11 cellular contexts compared by ENCODE assay signal in the genomic region with DNA sequence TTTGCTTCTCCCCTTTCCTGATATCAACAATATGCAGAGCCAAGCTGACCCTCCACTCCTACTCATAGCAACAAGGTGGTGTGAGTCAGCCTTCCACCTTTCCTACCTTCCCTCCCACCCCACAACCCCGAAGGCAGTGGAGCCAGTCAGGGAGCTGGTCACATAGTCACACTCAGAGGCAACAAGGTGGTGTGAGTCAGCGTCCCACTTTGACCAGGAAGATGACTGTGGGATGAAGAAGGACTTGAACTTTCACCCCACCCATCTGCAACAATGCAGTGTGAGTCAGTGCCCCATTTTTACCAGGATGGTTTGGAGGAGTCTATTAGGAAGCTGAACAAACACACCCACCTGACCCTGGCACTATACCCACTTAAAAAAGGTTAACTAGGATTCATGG. TPM values are rescaled to one million over a fixed set of nuclear protein-coding genes. Genes with fewer than 3 reads are reported as not detected.
A peak's percentile ranks its signal among the peaks of the same experiment; 100 is the strongest.
DNase-seq lines count a peak whose midpoint lies in the region; ATAC-seq and TF ChIP-seq lines count a peak whose summit lies in the region.
"Had no signal": no experiment of that assay in that cellular context is flagged by ENCODE, and none has a peak within 500 bp of the region (broad histone marks: within the 10 kb centered on the region; RNA-seq: fewer than 3 reads in every experiment).

No MANE protein-coding gene starts in this region.

- in situ Hi-C loops in transverse colon (cut with MboI; ENCODE audit: low pct_ligation_motif_present in 1 of 4, low pct_unique_long_range_greater_than_20kb in 1 of 4, low sequenced_read_pairs in 3 of 4), result no loop called here

- H3K9me3 ChIP-seq in hepatocyte (ENCODE audit: low read depth), result no peaks in the 10 kb centered on the region
- no peaks in the 10 kb centered on the region for H3K9me3 ChIP-seq in transverse colon

- peak; percentile 46 to 69 for ATAC-seq in activated T-cell treated with anti-CD3 and anti-CD28 coated beads, Interleukin-2, amount 50 U/mL, for 72 hours (replicated peaks in 1 of 2)

- no peaks in the 10 kb centered on the region for H3K79me2 ChIP-seq in hepatocyte
- H3K79me2 ChIP-seq: parathyroid adenoma had no signal

- TF ChIP-seq POLR2A in transverse colon (IDR thresholded peaks at IDR 0.05), result no peak

- DNase-seq in activated T-cell treated with anti-CD3 and anti-CD28 coated beads, Interleukin-2, amount 50 U/mL, for 72 hours, result peak in 1 of 2 donors; percentile 12
- no peak for DNase-seq in activated T-cell treated with anti-CD3 and anti-CD28 coated beads, Interleukin-2, amount 50 U/mL, for 24 hours
- peak; percentile 17 for DNase-seq in T1000 (lab: John Stamatoyannopoulos, UW)
- peak; percentile 54 for DNase-seq in hepatocyte (ENCODE audit: low spot score)
- DNase-seq in transverse colon, result peak; percentile 50
- no peak for DNase-seq in HEK293T (ENCODE audit: extremely low spot score)
- DNase-seq in NCI-H187 treated with DMSO at 0.1 percent for 48 hours (lab: John Stamatoyannopoulos, UW), result no peak
- no peak for DNase-seq in NAMALWA (ENCODE audit: low spot score)
- DNase-seq: activated CD4-positive, alpha-beta T cell treated with anti-CD3 and anti-CD28 coated beads, Interleukin-2, amount 50 U/mL, for 4 hours; NCI-H1694 had no signal

- H3K4me1 ChIP-seq in hepatocyte (ENCODE audit: insufficient read depth) (no peaks in the 10 kb centered on the region), transverse colon (no peaks in the 10 kb centered on the region)
- H3K4me1 ChIP-seq: parathyroid adenoma had no signal

- intact Hi-C loops in transverse colon (cut with DNase I; ENCODE audit: low total_unique reads), result no loop called here

- no peak overlapping the region for H2AFZ ChIP-seq in hepatocyte
- H2AFZ ChIP-seq: parathyroid adenoma had no signal

- H3K36me3 ChIP-seq in hepatocyte (replicated peaks; ENCODE audit: insufficient read depth, low read depth), result no peaks in the 10 kb centered on the region
- H3K36me3 ChIP-seq in transverse colon, result no peaks in the 10 kb centered on the region

- peaks cover 17% of the 10 kb centered on the region for H3K27me3 Mint-ChIP-seq in activated T-cell treated with anti-CD3 and anti-CD28 coated beads, Interleukin-2, amount 50 U/mL, for 72 hours (ENCODE audit: low read depth)
- peaks cover 3% of the 10 kb centered on the region for H3K27me3 Mint-ChIP-seq in activated T-cell treated with anti-CD3 and anti-CD28 coated beads, Interleukin-2, amount 50 U/mL, for 24 hours

- no peaks in the 10 kb centered on the region for H4K20me1 ChIP-seq in hepatocyte (ENCODE audit: insufficient read depth, poor library complexity, severe bottlenecking)

- H3K27ac ChIP-seq in hepatocyte, result peak overlapping the region; percentile 45
- H3K27ac ChIP-seq in transverse colon, result no peak overlapping the region
- H3K27ac ChIP-seq: parathyroid adenoma had no signal

- no peak for TF ChIP-seq EP300 in transverse colon (IDR thresholded peaks at IDR 0.05; ENCODE audit: low read depth)

- no peak for TF ChIP-seq CTCF in hepatocyte (IDR thresholded peaks at IDR 0.05; ENCODE audit: poor library complexity)
- TF ChIP-seq CTCF in transverse colon (IDR thresholded peaks at IDR 0.05), result no peak

- H3K27me3 ChIP-seq in hepatocyte (no peaks in the 10 kb centered on the region), transverse colon (no peaks in the 10 kb centered on the region)

- no peaks in the 10 kb centered on the region for H3K9me2 ChIP-seq in hepatocyte (replicated peaks; ENCODE audit: insufficient read depth)

- H3K4me2 ChIP-seq in hepatocyte, result no peak overlapping the region

- H3K4me1 Mint-ChIP-seq in activated T-cell treated with anti-CD3 and anti-CD28 coated beads, Interleukin-2, amount 50 U/mL, for 72 hours (ENCODE audit: low read depth), result no peaks in the 10 kb centered on the region
- H3K4me1 Mint-ChIP-seq in activated T-cell treated with anti-CD3 and anti-CD28 coated beads, Interleukin-2, amount 50 U/mL, for 24 hours (ENCODE audit: low read depth), result no peaks in the 10 kb centered on the region

- H3K27ac Mint-ChIP-seq in activated T-cell treated with anti-CD3 and anti-CD28 coated beads, Interleukin-2, amount 50 U/mL, for 72 hours, result no peak overlapping the region
- H3K27ac Mint-ChIP-seq in activated T-cell treated with anti-CD3 and anti-CD28 coated beads, Interleukin-2, amount 50 U/mL, for 24 hours, result no peak overlapping the region

- CTCF ChIA-PET in HEK293T (lab: Yijun Ruan, JAX), result no interaction called here

- H3K36me3 Mint-ChIP-seq in activated T-cell treated with anti-CD3 and anti-CD28 coated beads, Interleukin-2, amount 50 U/mL, for 72 hours (ENCODE audit: insufficient read depth in 2 of 2), result peaks cover 2 to 4% of the 10 kb centered on the region in 2 donors
- H3K36me3 Mint-ChIP-seq in activated T-cell treated with anti-CD3 and anti-CD28 coated beads, Interleukin-2, amount 50 U/mL, for 24 hours (ENCODE audit: low read depth), result peaks cover 25% of the 10 kb centered on the region

- POLR2A ChIA-PET in HEK293T (lab: Yijun Ruan, JAX), result interaction anchor here (0.7 to 1.2 kb wide), 2 partner anchors 9 to 10 kb away, joined by 3 to 5 read pairs; no protein-coding TSS in a partner anchor

- peaks cover 1 to 5% of the 10 kb centered on the region in 2 donors for H3K9me3 Mint-ChIP-seq in activated T-cell treated with anti-CD3 and anti-CD28 coated beads, Interleukin-2, amount 50 U/mL, for 72 hours
- peaks cover 9% of the 10 kb centered on the region for H3K9me3 Mint-ChIP-seq in activated T-cell treated with anti-CD3 and anti-CD28 coated beads, Interleukin-2, amount 50 U/mL, for 24 hours

- WGBS in hepatocyte (ENCODE audit: low lambda C conversion rate, missing lambda C conversion rate), result 42% methylated on average over 2 of the region's 2 CpGs
- WGBS in transverse colon (ENCODE audit: low coverage in 1 of 2), 2 donors, result 75% methylated on average over 2 of the region's 2 CpGs; no CpG with 5 or more reads in 1 of the 2 donors

- H3K4me3 Mint-ChIP-seq in activated T-cell treated with anti-CD3 and anti-CD28 coated beads, Interleukin-2, amount 50 U/mL, for 72 hours, result no peak overlapping the region
- H3K4me3 Mint-ChIP-seq in activated T-cell treated with anti-CD3 and anti-CD28 coated beads, Interleukin-2, amount 50 U/mL, for 24 hours, result no peak overlapping the region

- H3K4me3 ChIP-seq in hepatocyte (no peak overlapping the region), transverse colon (no peak overlapping the region)

TF ChIP-seq in HEK293T, 16 proteins besides CTCF, POLR2A, EP300 and RAD21:
- TF ChIP-seq, protein P1, sequence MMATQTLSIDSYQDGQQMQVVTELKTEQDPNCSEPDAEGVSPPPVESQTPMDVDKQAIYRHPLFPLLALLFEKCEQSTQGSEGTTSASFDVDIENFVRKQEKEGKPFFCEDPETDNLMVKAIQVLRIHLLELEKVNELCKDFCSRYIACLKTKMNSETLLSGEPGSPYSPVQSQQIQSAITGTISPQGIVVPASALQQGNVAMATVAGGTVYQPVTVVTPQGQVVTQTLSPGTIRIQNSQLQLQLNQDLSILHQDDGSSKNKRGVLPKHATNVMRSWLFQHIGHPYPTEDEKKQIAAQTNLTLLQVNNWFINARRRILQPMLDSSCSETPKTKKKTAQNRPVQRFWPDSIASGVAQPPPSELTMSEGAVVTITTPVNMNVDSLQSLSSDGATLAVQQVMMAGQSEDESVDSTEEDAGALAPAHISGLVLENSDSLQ (IDR thresholded peaks at IDR 0.05), result no peak
- TF ChIP-seq BHLHE40 (IDR thresholded peaks at IDR 0.05; ENCODE audit: borderline replicate concordance) (no peak), TARDBP (IDR thresholded peaks at IDR 0.05) (no peak), ELF4 (IDR thresholded peaks at IDR 0.05) (no peak), HDGF (IDR thresholded peaks at IDR 0.05; ENCODE audit: borderline replicate concordance) (no peak), FOXK2 (IDR thresholded peaks at IDR 0.05) (no peak), FOXM1 (IDR thresholded peaks at IDR 0.05; ENCODE audit: borderline replicate concordance) (no peak), L3MBTL2 (conservative IDR thresholded peaks at IDR 0.05) (no peak), CTBP1 (IDR thresholded peaks at IDR 0.05; ENCODE audit: borderline replicate concordance) (no peak), ARNT (IDR thresholded peaks at IDR 0.05) (no peak), SUZ12 (IDR thresholded peaks at IDR 0.05) (no peak), ZNF384 (IDR thresholded peaks at IDR 0.05) (no peak), FOXA1 (IDR thresholded peaks at IDR 0.05) (no peak)

RNA-seq across cellular contexts. Expression of a gene that starts 30.1 kb away (rescaled TPM):
- 1 to 10 TPM; 4.5 to 7.1 TPM for total RNA-seq in activated T-cell treated with anti-CD3 and anti-CD28 coated beads, Interleukin-2, amount 50 U/mL, for 72 hours
- total RNA-seq in hepatocyte (7.0 and 10.7 TPM in 2 replicates), transverse colon (10 to 100 TPM in 3 of 4 donors, 1 to 10 TPM in 1; 8.2 to 22.4 (median 18.4) TPM)
- 3.5 and 4.0 TPM in 2 replicates for polyA plus RNA-seq in hepatocyte

RNA-seq across cellular contexts. Expression of a gene that starts 44.2 kb away (rescaled TPM):
- not detected for total RNA-seq in activated T-cell treated with anti-CD3 and anti-CD28 coated beads, Interleukin-2, amount 50 U/mL, for 72 hours
- total RNA-seq in hepatocyte (0.13 and 0.32 TPM in 2 replicates), transverse colon (not detected)
- polyA plus RNA-seq in hepatocyte, result 0.35 and 0.36 TPM in 2 replicates

Comparison
In these comparisons a context has a peak if more than half of its experiments do, and no peak if none do; other contexts are left out.
1. DNase-seq: peak in T1000 (single experiment), hepatocyte (single experiment) and transverse colon (single experiment); none in activated T-cell treated with anti-CD3 and anti-CD28 coated beads, Interleukin-2, amount 50 U/mL, for 24 hours (single experiment), HEK293T (single experiment), NCI-H187 treated with DMSO at 0.1 percent for 48 hours (single experiment) and NAMALWA (single experiment).